In genomic region chr15:57019496-57020160, GRCh38 we compare ENCODE assay signal across 16 cellular contexts.
DNase-seq lines count a peak whose midpoint lies in the region; ATAC-seq and TF ChIP-seq lines count a peak whose summit lies in the region.
"Had no signal": no experiment of that assay in that cellular context is flagged by ENCODE, and none has a peak within 500 bp of the region (broad histone marks: within the 10 kb centered on the region; RNA-seq: fewer than 3 reads in every experiment).

No MANE protein-coding gene starts in this region.

- H3K27me3 Mint-ChIP-seq in CD8-positive, alpha-beta memory T cell, result no peaks in the 10 kb centered on the region
- H3K27me3 Mint-ChIP-seq: activated T-helper 17 cell treated with anti-CD3 and anti-CD28 coated beads, Interleukin-2, amount 50 U/mL, for 72 hours; CD4-positive, alpha-beta T cell had no signal

- dilution Hi-C loops in IMR-90 (cut with HindIII; ENCODE audit: low sequenced_read_pairs, unreplicated experiment), result no loop called here

- peaks cover 44 to 79% of the 10 kb centered on the region in 2 experiments for H3K79me1 ChIP-seq in IMR-90 (ENCODE audit: low read depth in 1 of 2, low read length in 2 of 2)

- H3K4me2 ChIP-seq in IMR-90 (ENCODE audit: low read depth, low read length), result no peak overlapping the region

- H3K4me3 ChIP-seq in IMR-90 (ENCODE audit: insufficient read depth, low read depth, low read length), result no peak overlapping the region
- no peak overlapping the region for H3K4me3 ChIP-seq in choroid plexus epithelial cell (ENCODE audit: low read depth, low read length)
- H3K4me3 ChIP-seq in CD8-positive, alpha-beta memory T cell (ENCODE audit: low read length), result no peak overlapping the region
- H3K4me3 ChIP-seq: transverse colon had no signal

- BruUV-seq in IMR-90 (replicated peaks; lab: Mats Ljungman, UMichigan), result no TSS peak

- no peak overlapping the region for H4K91ac ChIP-seq in IMR-90 (ENCODE audit: insufficient read depth, low read depth, low read length)

- no peaks in the 10 kb centered on the region; the same call in 1 of the 2 replicates for H3K36me3 ChIP-seq in IMR-90 (ENCODE audit: control insufficient read depth, insufficient read depth, low read length)
- H3K36me3 ChIP-seq in CD8-positive, alpha-beta memory T cell (ENCODE audit: insufficient read depth, low read length), result no peaks in the 10 kb centered on the region
- H3K36me3 ChIP-seq: transverse colon had no signal

- no peak for TF ChIP-seq CTCF in IMR-90 (conservative IDR thresholded peaks at IDR 0.05; ENCODE audit: low read depth, low read length)
- no peak for TF ChIP-seq CTCF in choroid plexus epithelial cell (conservative IDR thresholded peaks at IDR 0.05; ENCODE audit: low read depth, low read length)

- H3K23ac ChIP-seq in IMR-90 (ENCODE audit: low read depth, low read length), result no peak overlapping the region

- no peak overlapping the region for H3K18ac ChIP-seq in IMR-90 (ENCODE audit: low read depth, low read length)

- ATAC-seq in IMR-90 (ENCODE audit: low read depth), result no peak
- ATAC-seq: activated CD8-positive, alpha-beta T cell treated with anti-CD3 and anti-CD28 coated beads, Interleukin-2, amount 10 ng/mL, durations not matched to agents 7 days and 5 days; activated T-helper 17 cell treated with anti-CD3 and anti-CD28 coated beads, Interleukin-2, amount 50 U/mL, for 72 hours had no signal

- H3K36me3 Mint-ChIP-seq in CD8-positive, alpha-beta memory T cell, result peaks cover 1 to 7% (median 2%) of the 10 kb centered on the region in 3 donors

- H2AK5ac ChIP-seq in IMR-90 (ENCODE audit: low read depth, low read length), result no peak overlapping the region

- H3K14ac ChIP-seq in IMR-90 (replicated peaks; ENCODE audit: low read depth, low read length), result 0 out of 2 replicates have a peak overlapping the region, but pooled peaks have one; percentile 9

- H4K8ac ChIP-seq in IMR-90 (ENCODE audit: low read depth in 2 of 2, low read length in 2 of 2), result no peak overlapping the region

- H3K4me1 Mint-ChIP-seq in CD8-positive, alpha-beta memory T cell, result peaks cover 37 to 78% (median 70%) of the 10 kb centered on the region in 3 donors

- peaks cover 0 to 2% (median 0%) of the 10 kb centered on the region in 5 donors for H3K9me3 Mint-ChIP-seq in CD8-positive, alpha-beta memory T cell
- H3K9me3 Mint-ChIP-seq: activated T-helper 17 cell treated with anti-CD3 and anti-CD28 coated beads, Interleukin-2, amount 50 U/mL, for 72 hours had no signal

- no peak overlapping the region for H2BK20ac ChIP-seq in IMR-90 (ENCODE audit: low read depth, low read length)

- H2AFZ ChIP-seq in IMR-90 (replicated peaks; ENCODE audit: low read length, poor library complexity), result no peak overlapping the region

- peaks cover 54% of the 10 kb centered on the region for H4K20me1 ChIP-seq in IMR-90 (ENCODE audit: insufficient read depth, low read length)

- in situ Hi-C loops in IMR-90 (cut with MboI; ENCODE audit: low sequenced_read_pairs), result no loop called here

- H3K56ac ChIP-seq in IMR-90 (ENCODE audit: extremely low read depth, insufficient read depth, low read length), result no peak overlapping the region

- H3K27me3 ChIP-seq in IMR-90 (ENCODE audit: control insufficient read depth, insufficient read depth, low read length), result no peaks in the 10 kb centered on the region
- H3K27me3 ChIP-seq in CD8-positive, alpha-beta memory T cell (ENCODE audit: insufficient read depth, low read length, poor library complexity, severe bottlenecking), result no peaks in the 10 kb centered on the region
- H3K27me3 ChIP-seq: transverse colon had no signal

- POLR2A ChIA-PET in IMR-90 (lab: Charles Lee; ENCODE audit: unreplicated experiment), result no interaction called here
- POLR2A ChIA-PET in CD8-positive, alpha-beta memory T cell (lab: Charles Lee), result no interaction called here

- no peak overlapping the region for H3K27ac ChIP-seq in IMR-90 (ENCODE audit: insufficient read depth, low read length)
- H3K27ac ChIP-seq in temporal lobe (ENCODE audit: low read depth, low read length), result peak overlapping the region; percentile 46
- H3K27ac ChIP-seq in CD8-positive, alpha-beta memory T cell (ENCODE audit: low read depth, low read length), result no peak overlapping the region
- H3K27ac ChIP-seq: transverse colon had no signal

- H2AK9ac ChIP-seq in IMR-90 (replicated peaks; ENCODE audit: low read depth, low read length, poor library complexity), result no peak overlapping the region

- H2BK120ac ChIP-seq in IMR-90 (ENCODE audit: low read depth, low read length), result no peak overlapping the region

- H3K4me3 Mint-ChIP-seq in CD8-positive, alpha-beta memory T cell, result no peak overlapping the region
- H3K4me3 Mint-ChIP-seq: activated CD8-positive, alpha-beta T cell treated with anti-CD3 and anti-CD28 coated beads, Interleukin-2, amount 10 ng/mL, durations not matched to agents 7 days and 5 days; activated T-helper 17 cell treated with anti-CD3 and anti-CD28 coated beads, Interleukin-2, amount 50 U/mL, for 72 hours; CD4-positive, alpha-beta T cell had no signal

- no peak overlapping the region for H3K4ac ChIP-seq in IMR-90 (ENCODE audit: low read depth, low read length)

- intact Hi-C loops in IMR-90 (cut with micrococcal nuclease), result loop anchor here (5.0 kb wide), 1 partner anchor 193 kb away; no protein-coding TSS in a partner anchor

- H3K4me1 ChIP-seq in IMR-90 (ENCODE audit: control insufficient read depth, insufficient read depth, low read length), result peaks cover 7% of the 10 kb centered on the region
- peaks cover 9% of the 10 kb centered on the region for H3K4me1 ChIP-seq in CD8-positive, alpha-beta memory T cell (ENCODE audit: insufficient read depth, low read length)

- no CpG with 5 or more reads among the region's 5 CpGs for WGBS in IMR-90 (ENCODE audit: extremely low coverage in 2 of 2, insufficient read length in 1 of 2), 2 experiments

- peak overlapping the region in 2 of 8 donors; percentile 6 to 26 for H3K27ac Mint-ChIP-seq in CD8-positive, alpha-beta memory T cell
- H3K27ac Mint-ChIP-seq: activated CD8-positive, alpha-beta T cell treated with anti-CD3 and anti-CD28 coated beads, Interleukin-2, amount 10 ng/mL, durations not matched to agents 7 days and 5 days; activated T-helper 17 cell treated with anti-CD3 and anti-CD28 coated beads, Interleukin-2, amount 50 U/mL, for 72 hours; CD4-positive, alpha-beta T cell had no signal

- H2BK15ac ChIP-seq in IMR-90 (ENCODE audit: low read depth, low read length), result no peak overlapping the region

- H3K9me3 ChIP-seq in IMR-90 (ENCODE audit: control insufficient read depth, insufficient read depth, low read length), result no peaks in the 10 kb centered on the region
- no peaks in the 10 kb centered on the region for H3K9me3 ChIP-seq in CD8-positive, alpha-beta memory T cell (ENCODE audit: low read length)
- H3K9me3 ChIP-seq: transverse colon had no signal

- CTCF ChIA-PET in IMR-90 (lab: Yijun Ruan, JAX), result no interaction called here
- CTCF ChIA-PET in CD8-positive, alpha-beta memory T cell (lab: Charles Lee), result no interaction called here

- no peak overlapping the region for H4K5ac ChIP-seq in IMR-90 (ENCODE audit: low read depth, low read length)

- no peak for TF ChIP-seq POLR2A in IMR-90 (IDR thresholded peaks at IDR 0.05; ENCODE audit: low read depth, low read length)

- H3K9ac ChIP-seq in IMR-90 (ENCODE audit: low read depth, low read length), result no peak overlapping the region

- no peak for TF ChIP-seq RAD21 in IMR-90 (IDR thresholded peaks at IDR 0.05; ENCODE audit: low read length)

- no peak overlapping the region for H2BK5ac ChIP-seq in IMR-90 (ENCODE audit: low read depth, low read length, poor library complexity, severe bottlenecking)

- H3K9me1 ChIP-seq in IMR-90 (ENCODE audit: insufficient read depth, low read length), result peaks cover 16% of the 10 kb centered on the region; the same call in 1 of the 2 replicates

- DNase-seq in IMR-90 (no peak), choroid plexus epithelial cell (ENCODE audit: low read depth) (peak; percentile 38), kidney glomerular epithelial cell (lab: John Stamatoyannopoulos, UW) (peak; percentile 29), HPDE6-E6E7 (ENCODE audit: extremely low spot score) (no peak), putamen (ENCODE audit: low spot score) (no peak)
- no peak for DNase-seq in CD8-positive, alpha-beta memory T cell
- DNase-seq: activated CD8-positive, alpha-beta T cell treated with anti-CD3 and anti-CD28 coated beads, Interleukin-2, amount 10 ng/mL, durations not matched to agents 7 days and 5 days; amniotic stem cell; CD4-positive, alpha-beta T cell; NCI-H1092 treated with DMSO at 0.1 percent for 48 hours; NK-92 treated with Interleukin-12 subunit alpha and Interleukin-12 subunit beta, amount 100 ng/mL, for 24 hours; posterior cingulate gyrus; SHP77 treated with DMSO at 0.1 percent for 48 hours; transverse colon had no signal

TF ChIP-seq in IMR-90, 13 proteins besides CTCF, POLR2A, EP300 and RAD21 (continues in another document):
- TF ChIP-seq, protein P1, sequence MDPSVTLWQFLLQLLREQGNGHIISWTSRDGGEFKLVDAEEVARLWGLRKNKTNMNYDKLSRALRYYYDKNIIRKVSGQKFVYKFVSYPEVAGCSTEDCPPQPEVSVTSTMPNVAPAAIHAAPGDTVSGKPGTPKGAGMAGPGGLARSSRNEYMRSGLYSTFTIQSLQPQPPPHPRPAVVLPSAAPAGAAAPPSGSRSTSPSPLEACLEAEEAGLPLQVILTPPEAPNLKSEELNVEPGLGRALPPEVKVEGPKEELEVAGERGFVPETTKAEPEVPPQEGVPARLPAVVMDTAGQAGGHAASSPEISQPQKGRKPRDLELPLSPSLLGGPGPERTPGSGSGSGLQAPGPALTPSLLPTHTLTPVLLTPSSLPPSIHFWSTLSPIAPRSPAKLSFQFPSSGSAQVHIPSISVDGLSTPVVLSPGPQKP (IDR thresholded peaks at IDR 0.05; ENCODE audit: borderline replicate concordance, low read depth, low read length), result no peak
- no peak for TF ChIP-seq RCOR1 (IDR thresholded peaks at IDR 0.05; ENCODE audit: insufficient replicate concordance, low read length)
- no peak for TF ChIP-seq SMC3 (IDR thresholded peaks at IDR 0.05; ENCODE audit: low read depth, low read length)
- no peak for TF ChIP-seq MAZ (IDR thresholded peaks at IDR 0.05; ENCODE audit: borderline replicate concordance, low read depth, low read length)
- no peak for TF ChIP-seq CHD1 (IDR thresholded peaks at IDR 0.05; ENCODE audit: low read depth, low read length)
- TF ChIP-seq NFE2L2 (IDR thresholded peaks at IDR 0.05; ENCODE audit: low read depth, low read length), result no peak
- TF ChIP-seq FOS (IDR thresholded peaks at IDR 0.05; ENCODE audit: low read depth, low read length), result no peak
- TF ChIP-seq, protein P2, sequence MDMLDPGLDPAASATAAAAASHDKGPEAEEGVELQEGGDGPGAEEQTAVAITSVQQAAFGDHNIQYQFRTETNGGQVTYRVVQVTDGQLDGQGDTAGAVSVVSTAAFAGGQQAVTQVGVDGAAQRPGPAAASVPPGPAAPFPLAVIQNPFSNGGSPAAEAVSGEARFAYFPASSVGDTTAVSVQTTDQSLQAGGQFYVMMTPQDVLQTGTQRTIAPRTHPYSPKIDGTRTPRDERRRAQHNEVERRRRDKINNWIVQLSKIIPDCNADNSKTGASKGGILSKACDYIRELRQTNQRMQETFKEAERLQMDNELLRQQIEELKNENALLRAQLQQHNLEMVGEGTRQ (IDR thresholded peaks at IDR 0.05; ENCODE audit: low read depth, low read length), result no peak
- TF ChIP-seq MAFK (IDR thresholded peaks at IDR 0.05; ENCODE audit: low read depth, low read length), result no peak
- no peak for TF ChIP-seq RFX5 (IDR thresholded peaks at IDR 0.05; ENCODE audit: low read depth, low read length)

Comparison
In these comparisons a context has a peak if more than half of its experiments do, and no peak if none do; other contexts are left out.
1. DNase-seq: peak in choroid plexus epithelial cell (single experiment) and kidney glomerular epithelial cell (single experiment); none in IMR-90 (single experiment), HPDE6-E6E7 (single experiment), CD8-positive, alpha-beta memory T cell (0 of 5) and putamen (single experiment).